18 cellular contexts compared by ENCODE assay signal in genomic region chr19:16349551-16350171, GRCh38. TPM values are rescaled to one million over a fixed set of nuclear protein-coding genes. Genes with fewer than 3 reads are reported as not detected.
A peak's percentile ranks its signal among the peaks of the same experiment; 100 is the strongest.
DNase-seq lines count a peak whose midpoint lies in the region; ATAC-seq lines count a peak whose summit lies in the region.
"Had no signal": no experiment of that assay in that cellular context is flagged by ENCODE, and none has a peak within 500 bp of the region (broad histone marks: within the 10 kb centered on the region; RNA-seq: fewer than 3 reads in every experiment).

No MANE protein-coding gene starts in this region.

- peaks cover 21% of the 10 kb centered on the region for H3K36me3 Mint-ChIP-seq in T-helper 2 cell treated with Interferon-gamma antibody and Interleukin-4, amounts not matched to agents 5 μg/mL and 100 μg/mL, for 36 hours (ENCODE audit: low read depth)
- H3K36me3 Mint-ChIP-seq in T-cell: peaks cover 6% of the 10 kb centered on the region

- H3K9me3 Mint-ChIP-seq in T-helper 2 cell treated with Interferon-gamma antibody and Interleukin-4, amounts not matched to agents 5 μg/mL and 100 μg/mL, for 36 hours: no peaks in the 10 kb centered on the region
- H3K9me3 Mint-ChIP-seq in T-cell: no peaks in the 10 kb centered on the region
- H3K9me3 Mint-ChIP-seq: mesothelial cell of epicardium had no signal

- ATAC-seq in T-cell (replicated peaks in 1 of 4) (no peak), Right ventricle myocardium superior (ENCODE audit: poor library complexity) (peak; percentile 23), sciatic nerve (peak; percentile 17), GM18498 (IDR thresholded peaks at IDR 0.05; ENCODE audit: unreplicated experiment) (no peak), HG02884 (IDR thresholded peaks at IDR 0.05; ENCODE audit: unreplicated experiment) (no peak)

- POLR2A ChIA-PET in T-cell (lab: Charles Lee): no interaction called here

- H3K4me3 Mint-ChIP-seq in T-helper 2 cell treated with Interferon-gamma antibody and Interleukin-4, amounts not matched to agents 5 μg/mL and 100 μg/mL, for 36 hours: peak overlapping the region; percentile 58
- peak overlapping the region in 2 of 3 donors; percentile 39 to 50 for H3K4me3 Mint-ChIP-seq in T-cell
- H3K4me3 Mint-ChIP-seq: activated naive CD8-positive, alpha-beta T cell; mesothelial cell of epicardium had no signal

- H3K27me3 Mint-ChIP-seq in T-helper 2 cell treated with Interferon-gamma antibody and Interleukin-4, amounts not matched to agents 5 μg/mL and 100 μg/mL, for 36 hours (ENCODE audit: low read depth): peaks cover 12% of the 10 kb centered on the region
- no peaks in the 10 kb centered on the region for H3K27me3 Mint-ChIP-seq in T-cell
- H3K27me3 Mint-ChIP-seq: activated naive CD8-positive, alpha-beta T cell had no signal

- CTCF ChIA-PET in T-cell (lab: Charles Lee): no interaction called here

- peaks cover 32% of the 10 kb centered on the region for H3K4me1 Mint-ChIP-seq in T-helper 2 cell treated with Interferon-gamma antibody and Interleukin-4, amounts not matched to agents 5 μg/mL and 100 μg/mL, for 36 hours (ENCODE audit: low read depth)
- peaks cover 38 to 48% (median 43%) of the 10 kb centered on the region in 3 donors for H3K4me1 Mint-ChIP-seq in T-cell

- peak overlapping the region; percentile 76 for H3K27ac Mint-ChIP-seq in T-helper 2 cell treated with Interferon-gamma antibody and Interleukin-4, amounts not matched to agents 5 μg/mL and 100 μg/mL, for 36 hours
- H3K27ac Mint-ChIP-seq in T-cell: peak overlapping the region; percentile 66 to 87
- H3K27ac Mint-ChIP-seq: activated naive CD8-positive, alpha-beta T cell; mesothelial cell of epicardium had no signal

- intact Hi-C loops in Right ventricle myocardium superior (cut with DNase I) (no loop called here), sciatic nerve (cut with DNase I) (no loop called here)

- DNase-seq in T-helper 2 cell treated with Interferon-gamma antibody and Interleukin-4, amounts not matched to agents 5 μg/mL and 100 μg/mL, for 36 hours (ENCODE audit: low spot score): no peak
- DNase-seq in T-helper 2 cell (no peak), T-cell (no peak), Right ventricle myocardium superior (no peak), sciatic nerve (ENCODE audit: low spot score) (no peak)
- DNase-seq in activated T-cell treated with anti-CD3 and anti-CD28 coated beads, Interleukin-2, amount 50 U/mL, for 48 hours: no peak
- DNase-seq: activated CD4-positive, alpha-beta T cell treated with anti-CD3 and anti-CD28 coated beads for 4 hours; activated T-cell treated with anti-CD3 and anti-CD28 coated beads for 4 hours; C1 segment of cervical spinal cord; DMS153; NCI-H1417; NK-92 treated with Interleukin-12 subunit alpha and Interleukin-12 subunit beta, amount 100 ng/mL, for 24 hours; SK-N-SH; uterus had no signal

RNA-seq across cellular contexts. Expression of gene KLF2, which starts 25.0 kb away (rescaled TPM):
- total RNA-seq in T-cell (100 to 1,000 TPM; 612 to 721 (median 621) TPM), Right ventricle myocardium superior (67.6 TPM), sciatic nerve (105 TPM)

Comparison
In these comparisons a context has a peak if more than half of its experiments do, and no peak if none do; other contexts are left out.
1. ATAC-seq: peak in Right ventricle myocardium superior (single experiment) and sciatic nerve (single experiment); none in T-cell (0 of 4), GM18498 (single experiment) and HG02884 (single experiment).